In genomic region chr9:7937018-7937417, GRCh38 we compare ENCODE assay signal across 28 cellular contexts.
"Had no signal": no experiment of that assay in that cellular context is flagged by ENCODE, and none has a peak within 500 bp of the region (broad histone marks: within the 10 kb centered on the region; RNA-seq: fewer than 3 reads in every experiment).

No MANE protein-coding gene starts in this region.

- H3K4me3 ChIP-seq: adrenal gland, body of pancreas, esophagus squamous epithelium, gastroesophageal sphincter, heart right ventricle, hepatocyte had no signal

- H3K4me2 ChIP-seq: hepatocyte had no signal

- H3K27ac Mint-ChIP-seq: activated naive CD4-positive, alpha-beta T cell treated with anti-CD3 and anti-CD28 coated beads, Interleukin-2, amount 50 U/mL, for 24 hours; activated naive CD8-positive, alpha-beta T cell treated with anti-CD3 and anti-CD28 coated beads for 36 hours; activated naive CD8-positive, alpha-beta T cell treated with anti-CD3 and anti-CD28 coated beads, Interleukin-2, amount 50 U/mL, for 24 hours; activated T-cell treated with anti-CD3 and anti-CD28 coated beads, Interleukin-2, amount 50 U/mL, for 72 hours; WTC11 had no signal

- H2AFZ ChIP-seq: hepatocyte had no signal

- DNase-seq: activated CD4-positive, alpha-beta T cell treated with anti-CD3 and anti-CD28 coated beads for 1 hour; activated CD4-positive, alpha-beta T cell treated with anti-CD3 and anti-CD28 coated beads for 4 hours; activated CD4-positive, alpha-beta T cell treated with anti-CD3 and anti-CD28 coated beads, Interleukin-2, amount 10 ng/mL, durations not matched to agents 7 days and 5 days; activated CD4-positive, alpha-beta T cell treated with anti-CD3 and anti-CD28 coated beads, Interleukin-2, amount 50 U/mL, for 4 hours; activated CD8-positive, alpha-beta memory T cell treated with anti-CD3 and anti-CD28 coated beads for 24 hours; activated CD8-positive, alpha-beta memory T cell treated with anti-CD3 and anti-CD28 coated beads, Interleukin-2, amount 50 U/mL, for 48 hours; activated CD8-positive, alpha-beta T cell treated with anti-CD3 and anti-CD28 coated beads for 36 hours; activated gamma-delta T cell; activated naive CD4-positive, alpha-beta T cell; activated naive CD8-positive, alpha-beta T cell treated with anti-CD3 and anti-CD28 coated beads for 36 hours; activated naive CD8-positive, alpha-beta T cell treated with anti-CD3 and anti-CD28 coated beads, Interleukin-2, amount 50 U/mL, for 24 hours; activated T-cell treated with anti-CD3 and anti-CD28 coated beads for 4 hours; activated T-cell treated with anti-CD3 and anti-CD28 coated beads, Interleukin-2, amount 50 U/mL, for 72 hours; adrenal gland; aorta; body of pancreas; effector CD8-positive, alpha-beta T cell; esophagus squamous epithelium; foreskin melanocyte; heart right ventricle; T-helper 2 cell had no signal

- H3K4me3 Mint-ChIP-seq: activated CD4-positive, alpha-beta T cell treated with anti-CD3 and anti-CD28 coated beads, Interleukin-2, amount 10 ng/mL, durations not matched to agents 7 days and 5 days; activated CD8-positive, alpha-beta T cell treated with anti-CD3 and anti-CD28 coated beads for 36 hours; activated naive CD4-positive, alpha-beta T cell treated with anti-CD3 and anti-CD28 coated beads, Interleukin-2, amount 50 U/mL, for 24 hours; activated naive CD8-positive, alpha-beta T cell treated with anti-CD3 and anti-CD28 coated beads for 36 hours; activated naive CD8-positive, alpha-beta T cell treated with anti-CD3 and anti-CD28 coated beads, Interleukin-2, amount 50 U/mL, for 24 hours; activated T-cell treated with anti-CD3 and anti-CD28 coated beads, Interleukin-2, amount 50 U/mL, for 24 hours; activated T-cell treated with anti-CD3 and anti-CD28 coated beads, Interleukin-2, amount 50 U/mL, for 72 hours; WTC11 had no signal

- H3K9me3 ChIP-seq: adrenal gland had no signal

- H3K4me1 ChIP-seq: adrenal gland, body of pancreas had no signal

- H3K27me3 ChIP-seq: adrenal gland, body of pancreas, esophagus squamous epithelium, gastroesophageal sphincter, heart right ventricle, hepatocyte had no signal

- H3K36me3 ChIP-seq: adrenal gland, esophagus squamous epithelium, gastroesophageal sphincter, heart right ventricle had no signal

- H3K27ac ChIP-seq: adrenal gland, body of pancreas, epithelial cell of prostate, gastroesophageal sphincter, VCaP had no signal

- H3K79me2 ChIP-seq: hepatocyte had no signal

- H3K27me3 Mint-ChIP-seq: activated CD4-positive, alpha-beta T cell treated with anti-CD3 and anti-CD28 coated beads, Interleukin-2, amount 10 ng/mL, durations not matched to agents 7 days and 5 days; activated CD8-positive, alpha-beta T cell treated with anti-CD3 and anti-CD28 coated beads for 36 hours; activated naive CD4-positive, alpha-beta T cell treated with anti-CD3 and anti-CD28 coated beads, Interleukin-2, amount 50 U/mL, for 24 hours; activated naive CD8-positive, alpha-beta T cell treated with anti-CD3 and anti-CD28 coated beads for 36 hours; activated naive CD8-positive, alpha-beta T cell treated with anti-CD3 and anti-CD28 coated beads, Interleukin-2, amount 50 U/mL, for 24 hours; activated T-cell treated with anti-CD3 and anti-CD28 coated beads, Interleukin-2, amount 50 U/mL, for 24 hours had no signal

- ATAC-seq: activated CD8-positive, alpha-beta T cell treated with anti-CD3 and anti-CD28 coated beads for 36 hours; activated naive CD8-positive, alpha-beta T cell treated with anti-CD3 and anti-CD28 coated beads, Interleukin-2, amount 50 U/mL, for 24 hours; activated T-cell treated with anti-CD3 and anti-CD28 coated beads, Interleukin-2, amount 50 U/mL, for 72 hours; body of pancreas; gastroesophageal sphincter had no signal
